8 cellular contexts compared by ENCODE assay signal in genomic region chr18:31722369-31722957, GRCh38. TPM values are rescaled to one million over a fixed set of nuclear protein-coding genes. Genes with fewer than 3 reads are reported as not detected.
DNase-seq lines count a peak whose midpoint lies in the region; ATAC-seq and TF ChIP-seq lines count a peak whose summit lies in the region.

No MANE protein-coding gene starts in this region.

- intact Hi-C loops in Right ventricle myocardium inferior (cut with DNase I) (loop anchor here (2.0 kb wide), 2 partner anchors 38 to 166 kb away; partner anchors contain the start of gene B4GALT6), prostate gland (cut with DNase I) (loop anchor here (5.0 kb wide), 3 partner anchors 40 to 165 kb away; partner anchors contain the start of gene B4GALT6), vagina (cut with DNase I) (loop anchor here (10.0 kb wide), 1 partner anchor 168 kb away; no protein-coding TSS in a partner anchor)

- H3K9me3 ChIP-seq in SJSA1 (replicated peaks) (no peaks in the 10 kb centered on the region), prostate gland (no peaks in the 10 kb centered on the region), vagina (no peaks in the 10 kb centered on the region)

- H3K36me3 ChIP-seq in SJSA1 (no peaks in the 10 kb centered on the region), prostate gland (no peaks in the 10 kb centered on the region), vagina (no peaks in the 10 kb centered on the region)

- 44% methylated on average over 7 of the region's 7 CpGs for WGBS in prostate gland

- H3K27ac ChIP-seq in SJSA1 (no peak overlapping the region), prostate gland (no peak overlapping the region), vagina (no peak overlapping the region)

- CTCF ChIA-PET in activated naive CD4-positive, alpha-beta T cell treated with anti-CD3 and anti-CD28 coated beads, Interleukin-2, amount 10 ng/mL, durations not matched to agents 7 days and 5 days (lab: Charles Lee) = interaction anchor here (0.6 to 5.3 kb wide), 23 partner anchors 9 to 298 kb away, joined by 3 to 57 read pairs (median 4); no protein-coding TSS in a partner anchor

- H3K27me3 ChIP-seq in SJSA1 (replicated peaks) (no peaks in the 10 kb centered on the region), prostate gland (replicated peaks; ENCODE audit: insufficient read depth) (no peaks in the 10 kb centered on the region), vagina (no peaks in the 10 kb centered on the region)

- H3K9me3 Mint-ChIP-seq in activated naive CD4-positive, alpha-beta T cell treated with anti-CD3 and anti-CD28 coated beads, Interleukin-2, amount 10 ng/mL, durations not matched to agents 7 days and 5 days = peaks cover 8% of the 10 kb centered on the region

- no peak overlapping the region for H3K27ac Mint-ChIP-seq in activated naive CD4-positive, alpha-beta T cell treated with anti-CD3 and anti-CD28 coated beads, Interleukin-2, amount 10 ng/mL, durations not matched to agents 7 days and 5 days

- no peak for TF ChIP-seq POLR2A in prostate gland (IDR thresholded peaks at IDR 0.05)
- TF ChIP-seq POLR2A in vagina (IDR thresholded peaks at IDR 0.05) = no peak

- H3K4me3 Mint-ChIP-seq in activated naive CD4-positive, alpha-beta T cell treated with anti-CD3 and anti-CD28 coated beads, Interleukin-2, amount 10 ng/mL, durations not matched to agents 7 days and 5 days = no peak overlapping the region

- peaks cover 40% of the 10 kb centered on the region for H3K27me3 Mint-ChIP-seq in activated naive CD4-positive, alpha-beta T cell treated with anti-CD3 and anti-CD28 coated beads, Interleukin-2, amount 10 ng/mL, durations not matched to agents 7 days and 5 days

- TF ChIP-seq CTCF in GM12864 (IDR thresholded peaks at IDR 0.05; ENCODE audit: low read depth, low read length, missing control alignments) (peak; percentile 92), prostate gland (IDR thresholded peaks at IDR 0.05) (peak; percentile 62 to 76 (median 70)), vagina (IDR thresholded peaks at IDR 0.05) (peak; percentile 45 to 75 (median 62))

- no peaks in the 10 kb centered on the region for H3K36me3 Mint-ChIP-seq in activated naive CD4-positive, alpha-beta T cell treated with anti-CD3 and anti-CD28 coated beads, Interleukin-2, amount 10 ng/mL, durations not matched to agents 7 days and 5 days

- H3K4me1 Mint-ChIP-seq in activated naive CD4-positive, alpha-beta T cell treated with anti-CD3 and anti-CD28 coated beads, Interleukin-2, amount 10 ng/mL, durations not matched to agents 7 days and 5 days = peaks cover 10% of the 10 kb centered on the region

- peak; percentile 58 for DNase-seq in GM12864 (ENCODE audit: low read depth)
- DNase-seq in HCEC 1CT = peak; percentile 53
- DNase-seq in M059J (ENCODE audit: low read depth) = peak; percentile 69
- peak; percentile 37 to 62 for DNase-seq in SJSA1 (ENCODE audit: low read depth in 1 of 2, low spot score in 2 of 2)
- DNase-seq in activated naive CD4-positive, alpha-beta T cell treated with anti-CD3 and anti-CD28 coated beads, Interleukin-2, amount 10 ng/mL, durations not matched to agents 7 days and 5 days = peak; percentile 85
- peak; percentile 69 for DNase-seq in Right ventricle myocardium inferior (ENCODE audit: missing footprints)
- DNase-seq in prostate gland (ENCODE audit: low spot score) = peak; percentile 72
- DNase-seq in vagina (ENCODE audit: extremely low spot score in 2 of 2) = no peak

- no peak overlapping the region for H3K4me3 ChIP-seq in GM12864 (ENCODE audit: low read depth, low read length)
- no peak overlapping the region for H3K4me3 ChIP-seq in SJSA1
- H3K4me3 ChIP-seq in prostate gland = no peak overlapping the region
- H3K4me3 ChIP-seq in vagina = no peak overlapping the region

- peak; percentile 83 for ATAC-seq in Right ventricle myocardium inferior

- H3K4me1 ChIP-seq in SJSA1 (replicated peaks) = no peaks in the 10 kb centered on the region
- H3K4me1 ChIP-seq in prostate gland (replicated peaks) = no peaks in the 10 kb centered on the region
- peaks cover 21% of the 10 kb centered on the region for H3K4me1 ChIP-seq in vagina

RNA-seq across cellular contexts. Expression of gene B4GALT6, which starts 38.1 kb away (rescaled TPM):
- total RNA-seq in M059J (2014; rRNA removed; shearing (Covaris generic)) = 1.6 and 3.8 TPM in 2 replicates
- total RNA-seq in SJSA1 (2014; rRNA removed; shearing (Covaris generic)) = 0.09 and 0.66 TPM in 2 replicates
- 9.0 TPM for total RNA-seq in Right ventricle myocardium inferior
- 1 to 10 TPM; 3.5 to 9.0 TPM for total RNA-seq in prostate gland
- 2.5 TPM for total RNA-seq in vagina

RNA-seq across cellular contexts. Expression of gene SLC25A52, which starts 38.2 kb away (rescaled TPM):
- total RNA-seq in M059J (2014; rRNA removed; shearing (Covaris generic)) = not detected in 2 replicates
- not detected in 2 replicates for total RNA-seq in SJSA1 (2014; rRNA removed; shearing (Covaris generic))
- total RNA-seq in Right ventricle myocardium inferior (not detected), prostate gland (1 to 10 TPM in 1 of 2 donors, under 1 TPM in 1; 0.18 to 1.3 TPM), vagina (not detected)

Comparison
In these comparisons a context has a peak if more than half of its experiments do, and no peak if none do; other contexts are left out.
1. DNase-seq: peak in GM12864 (single experiment), HCEC 1CT (single experiment), M059J (single experiment), SJSA1 (2 of 2), activated naive CD4-positive, alpha-beta T cell treated with anti-CD3 and anti-CD28 coated beads, Interleukin-2, amount 10 ng/mL, durations not matched to agents 7 days and 5 days (single experiment), Right ventricle myocardium inferior (single experiment) and prostate gland (single experiment); none in vagina (0 of 2).
2. Peak in every context shown above with its lines, with median percentiles within 50 percentile points of each other: CTCF ChIP-seq.